In the genomic region with DNA sequence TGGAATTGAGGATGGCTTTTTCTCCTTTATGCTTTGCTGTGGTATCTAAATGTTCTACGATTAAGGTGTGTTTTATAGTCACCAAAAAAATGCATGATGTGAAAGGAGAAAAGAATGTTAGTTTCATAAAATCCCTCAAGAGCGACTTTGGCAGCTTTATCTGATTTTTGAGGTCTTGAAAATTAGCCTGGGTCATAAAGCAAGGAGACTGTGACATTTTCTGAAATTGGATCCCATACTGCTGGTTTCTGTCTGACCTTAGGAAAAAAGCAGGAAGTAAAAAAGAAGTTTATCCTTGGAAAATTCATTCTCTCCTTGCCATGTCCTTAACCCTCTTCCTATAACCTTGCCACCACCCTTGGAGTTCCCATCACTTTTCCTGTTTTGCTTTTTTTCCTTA, we compare ENCODE assay signal across 17 cellular contexts.
A peak's percentile ranks its signal among the peaks of the same experiment; 100 is the strongest.
DNase-seq lines count a peak whose midpoint lies in the region; ATAC-seq, FAIRE-seq and TF ChIP-seq lines count a peak whose summit lies in the region.
"Had no signal": no experiment of that assay in that cellular context is flagged by ENCODE, and none has a peak within 500 bp of the region (broad histone marks: within the 10 kb centered on the region; RNA-seq: fewer than 3 reads in every experiment).

No MANE protein-coding gene starts in this region.

- no peak overlapping the region for H2AFZ ChIP-seq in astrocyte (ENCODE audit: low read depth, low read length)

- no peaks in the 10 kb centered on the region for H3K9me3 Mint-ChIP-seq in astrocyte (ENCODE audit: unreplicated experiment)
- H3K9me3 Mint-ChIP-seq: CD4-positive, CD25-positive, alpha-beta regulatory T cell had no signal

- peaks cover 10% of the 10 kb centered on the region for H3K4me1 ChIP-seq in astrocyte (ENCODE audit: insufficient read depth, low read length)
- peaks cover 19 to 50% (median 33%) of the 10 kb centered on the region in 6 donors for H3K4me1 ChIP-seq in spleen
- H3K4me1 ChIP-seq in right lobe of liver, result no peaks in the 10 kb centered on the region

- no peak overlapping the region for H3K9ac ChIP-seq in astrocyte (ENCODE audit: low read length)
- H3K9ac ChIP-seq: BLaER1 treated with 17β-estradiol and CSF1 and Interleukin-3, amounts not matched to agents 10 nM and 100 nM had no signal

- H3K4me1 Mint-ChIP-seq in astrocyte (ENCODE audit: low read depth, unreplicated experiment), result peaks cover 2% of the 10 kb centered on the region

- H3K4me2 ChIP-seq in astrocyte (ENCODE audit: low read length), result no peak overlapping the region

- no peak for TF ChIP-seq POLR2A in spleen (IDR thresholded peaks at IDR 0.05)
- no peak for TF ChIP-seq POLR2A in right lobe of liver (IDR thresholded peaks at IDR 0.05)

- no peaks in the 10 kb centered on the region for H3K36me3 Mint-ChIP-seq in astrocyte (ENCODE audit: low read depth, unreplicated experiment)
- H3K36me3 Mint-ChIP-seq: CD4-positive, CD25-positive, alpha-beta regulatory T cell had no signal

- no peak overlapping the region for H3K27ac Mint-ChIP-seq in astrocyte (ENCODE audit: unreplicated experiment)
- H3K27ac Mint-ChIP-seq: CD4-positive, CD25-positive, alpha-beta regulatory T cell had no signal

- H3K9me3 ChIP-seq in astrocyte (ENCODE audit: insufficient read depth, low read depth, low read length), result no peaks in the 10 kb centered on the region
- no peaks in the 10 kb centered on the region for H3K9me3 ChIP-seq in spleen
- no peaks in the 10 kb centered on the region for H3K9me3 ChIP-seq in right lobe of liver
- H3K9me3 ChIP-seq: HAP-1 had no signal

- no peaks in the 10 kb centered on the region for H3K36me3 ChIP-seq in astrocyte (ENCODE audit: insufficient read depth, low read length)
- no peaks in the 10 kb centered on the region for H3K36me3 ChIP-seq in spleen
- no peaks in the 10 kb centered on the region for H3K36me3 ChIP-seq in right lobe of liver
- H3K36me3 ChIP-seq: BLaER1 treated with 17β-estradiol and CSF1 and Interleukin-3, amounts not matched to agents 10 nM and 100 nM; HAP-1 had no signal

- no peaks in the 10 kb centered on the region for H4K20me1 ChIP-seq in astrocyte (ENCODE audit: insufficient read depth, low read length)
- H4K20me1 ChIP-seq: BLaER1 treated with 17β-estradiol and CSF1 and Interleukin-3, amounts not matched to agents 10 nM and 100 nM had no signal

- H3K27me3 Mint-ChIP-seq in astrocyte (ENCODE audit: low read depth, unreplicated experiment), result peaks cover 10% of the 10 kb centered on the region
- H3K27me3 Mint-ChIP-seq: CD4-positive, CD25-positive, alpha-beta regulatory T cell had no signal

- no peak overlapping the region for H3K4me3 Mint-ChIP-seq in astrocyte (ENCODE audit: unreplicated experiment)
- H3K4me3 Mint-ChIP-seq: CD4-positive, CD25-positive, alpha-beta regulatory T cell had no signal

- H3K27ac ChIP-seq in astrocyte (ENCODE audit: low read depth, low read length), result no peak overlapping the region
- peak overlapping the region in 5 of 8 donors; percentile 2 to 39 (median 26) for H3K27ac ChIP-seq in spleen
- H3K27ac ChIP-seq in right lobe of liver, result no peak overlapping the region
- H3K27ac ChIP-seq: 22Rv1; BLaER1 treated with 17β-estradiol and CSF1 and Interleukin-3, amounts not matched to agents 10 nM and 100 nM had no signal

- peak; percentile 6 for DNase-seq in A172 (ENCODE audit: low spot score)
- DNase-seq in M059J (ENCODE audit: low read depth), result peak; percentile 83
- DNase-seq in astrocyte (ENCODE audit: low read depth), result peak; percentile 5
- no peak for DNase-seq in spleen
- no peak for DNase-seq in inferior parietal cortex (ENCODE audit: extremely low spot score)
- no peak for DNase-seq in right lobe of liver
- DNase-seq: AML-193; CD4-positive, CD25-positive, alpha-beta regulatory T cell; DMS 273 treated with DMSO at 0.1 percent for 48 hours; KBM-7 had no signal

- ATAC-seq in GM19351 (IDR thresholded peaks at IDR 0.05; ENCODE audit: unreplicated experiment) (no peak), right lobe of liver (no peak), GM21423 (IDR thresholded peaks at IDR 0.05; ENCODE audit: unreplicated experiment) (no peak)

- H3K4me3 ChIP-seq in astrocyte (ENCODE audit: insufficient read depth, low read depth, low read length), result no peak overlapping the region
- no peak overlapping the region for H3K4me3 ChIP-seq in spleen
- no peak overlapping the region for H3K4me3 ChIP-seq in right lobe of liver
- H3K4me3 ChIP-seq: BLaER1 treated with 17β-estradiol and CSF1 and Interleukin-3, amounts not matched to agents 10 nM and 100 nM; HAP-1 had no signal

- H3K27me3 ChIP-seq in astrocyte (ENCODE audit: insufficient read depth, low read length), result no peaks in the 10 kb centered on the region
- no peaks in the 10 kb centered on the region for H3K27me3 ChIP-seq in spleen (replicated peaks in 1 of 7)
- H3K27me3 ChIP-seq in right lobe of liver, result no peaks in the 10 kb centered on the region
- H3K27me3 ChIP-seq: BLaER1 treated with 17β-estradiol and CSF1 and Interleukin-3, amounts not matched to agents 10 nM and 100 nM had no signal

- 69 to 82% (median 76%) methylated on average over 2 of the region's 2 CpGs for WGBS in spleen, 5 donors
- 67% methylated on average over 2 of the region's 2 CpGs for WGBS in right lobe of liver (ENCODE audit: insufficient coverage, low coverage, low lambda C conversion rate, missing lambda C conversion rate)

- TF ChIP-seq CTCF in astrocyte (IDR thresholded peaks at IDR 0.05; ENCODE audit: insufficient read depth, low read depth, low read length) (no peak), spleen (IDR thresholded peaks at IDR 0.05 in 8 of 11, conservative IDR thresholded peaks at IDR 0.05 in 3 of 11) (no peak), right lobe of liver (IDR thresholded peaks at IDR 0.05) (no peak)

- intact Hi-C loops in spleen (cut with DNase I; ENCODE audit: low total_unique reads) (no loop called here), right lobe of liver (cut with DNase I) (no loop called here)

- FAIRE-seq in astrocyte (lab: Jason Lieb, UNC), result no peak
- FAIRE-seq: GM12891, H1 had no signal

- H3K79me2 ChIP-seq in astrocyte (ENCODE audit: insufficient read depth, low read length), result no peaks in the 10 kb centered on the region

Comparison
In these comparisons a context has a peak if more than half of its experiments do, and no peak if none do; other contexts are left out.
1. DNase-seq: peak in A172 (single experiment), M059J (single experiment) and astrocyte (single experiment); none in spleen (single experiment), inferior parietal cortex (single experiment) and right lobe of liver (0 of 3).
2. H3K27ac ChIP-seq: peak in spleen (5 of 8); none in astrocyte (single experiment) and right lobe of liver (0 of 3).